Comparison of ENCODE assay signal across 23 cellular contexts in the genomic region with DNA sequence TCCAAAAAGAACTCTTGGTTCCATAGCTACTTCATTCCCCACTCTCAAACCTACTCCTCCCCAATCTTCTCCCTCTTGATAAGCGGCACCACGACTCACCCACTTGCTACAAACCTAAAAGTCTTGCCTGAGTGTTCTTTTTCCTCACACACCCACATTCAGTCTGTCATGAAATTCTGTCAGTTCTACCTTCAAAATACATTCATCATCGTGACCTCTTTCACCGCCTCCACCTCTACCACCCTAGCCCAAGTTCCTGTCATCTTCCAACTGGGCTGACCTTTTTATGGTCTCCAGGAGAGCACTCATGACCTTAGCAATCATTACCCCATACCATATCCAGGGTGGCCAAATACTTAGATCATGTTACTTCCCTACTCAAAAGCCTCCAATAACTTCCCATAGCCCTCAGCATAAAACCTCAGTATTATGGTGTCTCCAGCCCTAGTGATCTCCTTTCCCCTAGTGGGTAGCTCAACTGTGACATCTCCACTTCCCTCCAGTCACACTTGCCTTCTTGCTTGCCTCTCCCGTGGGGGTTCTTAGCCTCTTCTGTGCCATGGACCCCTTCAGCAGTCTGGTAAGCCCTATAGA.
DNase-seq lines count a peak whose midpoint lies in the region; ATAC-seq and TF ChIP-seq lines count a peak whose summit lies in the region.
"Had no signal": no experiment of that assay in that cellular context is flagged by ENCODE, and none has a peak within 500 bp of the region (broad histone marks: within the 10 kb centered on the region; RNA-seq: fewer than 3 reads in every experiment).

No MANE protein-coding gene starts in this region.

- peak; percentile 89 for ATAC-seq in activated naive CD8-positive, alpha-beta T cell treated with anti-CD3 and anti-CD28 coated beads, Interleukin-2, amount 50 U/mL, for 24 hours
- no peak for ATAC-seq in HG03460 (IDR thresholded peaks at IDR 0.05; ENCODE audit: unreplicated experiment)
- ATAC-seq: CD8-positive, alpha-beta T cell; GM12878; Panc1 had no signal

- intact Hi-C loops in esophagus squamous epithelium (cut with DNase I) = no loop called here

- H3K9me3 Mint-ChIP-seq in activated naive CD8-positive, alpha-beta T cell treated with anti-CD3 and anti-CD28 coated beads, Interleukin-2, amount 50 U/mL, for 24 hours = peaks cover 11% of the 10 kb centered on the region
- peaks cover 7% of the 10 kb centered on the region for H3K9me3 Mint-ChIP-seq in activated naive CD8-positive, alpha-beta T cell treated with anti-CD3 and anti-CD28 coated beads for 36 hours
- no peaks in the 10 kb centered on the region for H3K9me3 Mint-ChIP-seq in stimulated activated naive CD8-positive, alpha-beta T cell treated with anti-CD3 and anti-CD28 coated beads, Interleukin-15, Interleukin-2, amounts not matched to agents 100 ng/mL and 50 ng/mL, for 24 hours

- peak; percentile 12 for DNase-seq in activated CD4-positive, alpha-beta T cell treated with anti-CD3 and anti-CD28 coated beads for 48 hours
- DNase-seq in activated CD4-positive, alpha-beta T cell treated with anti-CD3 and anti-CD28 coated beads, Interleukin-2, amount 50 U/mL, for 1 hour = no peak
- peak; percentile 20 for DNase-seq in activated naive CD8-positive, alpha-beta T cell treated with anti-CD3 and anti-CD28 coated beads, Interleukin-2, amount 50 U/mL, for 24 hours
- DNase-seq in activated naive CD8-positive, alpha-beta T cell treated with anti-CD3 and anti-CD28 coated beads for 36 hours = no peak
- peak; percentile 42 to 50 for DNase-seq in foreskin fibroblast
- DNase-seq in esophagus squamous epithelium (lab: John Stamatoyannopoulos, UW) = no peak
- DNase-seq: 8988T; CD8-positive, alpha-beta T cell; DND-41; H9; KG1; NCI-H1092 treated with DMSO at 0.1 percent for 48 hours; NCI-H1436 treated with DMSO at 0.1 percent for 48 hours; NCI-H2029; NCI-H2227 treated with DMSO at 0.1 percent for 48 hours; NCI-H510A treated with DMSO at 0.1 percent for 48 hours; NCI-H774; NK-92 treated with Interleukin-12 subunit alpha and Interleukin-12 subunit beta, amount 100 ng/mL, for 24 hours had no signal

- H3K4me3 ChIP-seq in foreskin fibroblast (ENCODE audit: low read depth in 1 of 2, low read length in 2 of 2) = no peak overlapping the region
- no peak overlapping the region for H3K4me3 ChIP-seq in esophagus squamous epithelium
- H3K4me3 ChIP-seq: BLaER1 treated with 17β-estradiol and CSF1 and Interleukin-3, amounts not matched to agents 10 nM and 100 nM; GM12878 had no signal

- no peaks in the 10 kb centered on the region for H3K4me1 ChIP-seq in esophagus squamous epithelium
- H3K4me1 ChIP-seq: BLaER1 treated with 17β-estradiol and CSF1 and Interleukin-3, amounts not matched to agents 10 nM and 100 nM had no signal

- H3K27me3 ChIP-seq in esophagus squamous epithelium = peaks cover 0 to 6% (median 0%) of the 10 kb centered on the region in 4 donors
- H3K27me3 ChIP-seq: BLaER1 treated with 17β-estradiol and CSF1 and Interleukin-3, amounts not matched to agents 10 nM and 100 nM had no signal

- H3K27me3 Mint-ChIP-seq in activated naive CD8-positive, alpha-beta T cell treated with anti-CD3 and anti-CD28 coated beads, Interleukin-2, amount 50 U/mL, for 24 hours = peaks cover 10% of the 10 kb centered on the region
- H3K27me3 Mint-ChIP-seq in activated naive CD8-positive, alpha-beta T cell treated with anti-CD3 and anti-CD28 coated beads for 36 hours = peaks cover 12% of the 10 kb centered on the region
- peaks cover 16% of the 10 kb centered on the region for H3K27me3 Mint-ChIP-seq in stimulated activated naive CD8-positive, alpha-beta T cell treated with anti-CD3 and anti-CD28 coated beads, Interleukin-15, Interleukin-2, amounts not matched to agents 100 ng/mL and 50 ng/mL, for 24 hours

- H3K27ac Mint-ChIP-seq in activated naive CD8-positive, alpha-beta T cell treated with anti-CD3 and anti-CD28 coated beads, Interleukin-2, amount 50 U/mL, for 24 hours = peak overlapping the region; percentile 59
- H3K27ac Mint-ChIP-seq in activated naive CD8-positive, alpha-beta T cell treated with anti-CD3 and anti-CD28 coated beads for 36 hours = no peak overlapping the region
- H3K27ac Mint-ChIP-seq in stimulated activated naive CD8-positive, alpha-beta T cell treated with anti-CD3 and anti-CD28 coated beads, Interleukin-15, Interleukin-2, amounts not matched to agents 100 ng/mL and 50 ng/mL, for 24 hours = peak overlapping the region; percentile 51
- H3K27ac Mint-ChIP-seq: CD8-positive, alpha-beta T cell; H9 had no signal

- no peaks in the 10 kb centered on the region for H3K9me3 ChIP-seq in esophagus squamous epithelium

- peaks cover 16% of the 10 kb centered on the region for H3K4me1 Mint-ChIP-seq in activated naive CD8-positive, alpha-beta T cell treated with anti-CD3 and anti-CD28 coated beads, Interleukin-2, amount 50 U/mL, for 24 hours
- H3K4me1 Mint-ChIP-seq in activated naive CD8-positive, alpha-beta T cell treated with anti-CD3 and anti-CD28 coated beads for 36 hours = peaks cover 7% of the 10 kb centered on the region
- H3K4me1 Mint-ChIP-seq in stimulated activated naive CD8-positive, alpha-beta T cell treated with anti-CD3 and anti-CD28 coated beads, Interleukin-15, Interleukin-2, amounts not matched to agents 100 ng/mL and 50 ng/mL, for 24 hours (ENCODE audit: low read depth) = peaks cover 16% of the 10 kb centered on the region
- H3K4me1 Mint-ChIP-seq: H9 had no signal

- H3K36me3 Mint-ChIP-seq in activated naive CD8-positive, alpha-beta T cell treated with anti-CD3 and anti-CD28 coated beads, Interleukin-2, amount 50 U/mL, for 24 hours (ENCODE audit: low read depth) = no peaks in the 10 kb centered on the region
- H3K36me3 Mint-ChIP-seq in activated naive CD8-positive, alpha-beta T cell treated with anti-CD3 and anti-CD28 coated beads for 36 hours = no peaks in the 10 kb centered on the region
- H3K36me3 Mint-ChIP-seq in stimulated activated naive CD8-positive, alpha-beta T cell treated with anti-CD3 and anti-CD28 coated beads, Interleukin-15, Interleukin-2, amounts not matched to agents 100 ng/mL and 50 ng/mL, for 24 hours (ENCODE audit: low read depth) = no peaks in the 10 kb centered on the region
- H3K36me3 Mint-ChIP-seq: CD8-positive, alpha-beta T cell had no signal

- no peaks in the 10 kb centered on the region for H3K36me3 ChIP-seq in esophagus squamous epithelium
- H3K36me3 ChIP-seq: BLaER1 treated with 17β-estradiol and CSF1 and Interleukin-3, amounts not matched to agents 10 nM and 100 nM had no signal

- peak overlapping the region; percentile 25 for H3K4me3 Mint-ChIP-seq in activated naive CD8-positive, alpha-beta T cell treated with anti-CD3 and anti-CD28 coated beads, Interleukin-2, amount 50 U/mL, for 24 hours
- H3K4me3 Mint-ChIP-seq in activated naive CD8-positive, alpha-beta T cell treated with anti-CD3 and anti-CD28 coated beads for 36 hours = no peak overlapping the region
- H3K4me3 Mint-ChIP-seq in stimulated activated naive CD8-positive, alpha-beta T cell treated with anti-CD3 and anti-CD28 coated beads, Interleukin-15, Interleukin-2, amounts not matched to agents 100 ng/mL and 50 ng/mL, for 24 hours = no peak overlapping the region
- H3K4me3 Mint-ChIP-seq: CD8-positive, alpha-beta T cell; H9 had no signal

- 87 to 89% methylated on average over 5 of the region's 5 CpGs for WGBS in esophagus squamous epithelium, 2 donors

- no peak for TF ChIP-seq POLR2A in esophagus squamous epithelium (IDR thresholded peaks at IDR 0.05)

- no peak overlapping the region for H3K27ac ChIP-seq in esophagus squamous epithelium
- H3K27ac ChIP-seq: BLaER1 treated with 17β-estradiol and CSF1 and Interleukin-3, amounts not matched to agents 10 nM and 100 nM had no signal

- TF ChIP-seq CTCF in foreskin fibroblast (IDR thresholded peaks at IDR 0.05; ENCODE audit: low read depth, low read length) (no peak), esophagus squamous epithelium (IDR thresholded peaks at IDR 0.05) (no peak)

Comparison
In these comparisons a context has a peak if more than half of its experiments do, and no peak if none do; other contexts are left out.
1. DNase-seq: peak in activated CD4-positive, alpha-beta T cell treated with anti-CD3 and anti-CD28 coated beads for 48 hours (single experiment), activated naive CD8-positive, alpha-beta T cell treated with anti-CD3 and anti-CD28 coated beads, Interleukin-2, amount 50 U/mL, for 24 hours (single experiment) and foreskin fibroblast (2 of 2); none in activated CD4-positive, alpha-beta T cell treated with anti-CD3 and anti-CD28 coated beads, Interleukin-2, amount 50 U/mL, for 1 hour (single experiment), activated naive CD8-positive, alpha-beta T cell treated with anti-CD3 and anti-CD28 coated beads for 36 hours (single experiment) and esophagus squamous epithelium (single experiment).